ENCODE assay signal across 1 cellular context in genomic region chr1:175192630-175193338, GRCh38.
TF ChIP-seq lines count a peak whose summit lies in the region.

Gene KIAA0040, minus strand, starts transcription at chr1:175192776. Its CDS starts 31,763 bp downstream, at chr1:175161013.

TF ChIP-seq in K562, 482 proteins besides CTCF, POLR2A, EP300 and RAD21 (continued from another document and continues in another):
- TF ChIP-seq CHCHD3 (CRISPR knock-in tag; IDR thresholded peaks at IDR 0.05) = no peak
- no peak for TF ChIP-seq POU5F1 (IDR thresholded peaks at IDR 0.05; ENCODE audit: borderline replicate concordance, low read depth, low read length, partially characterized antibody)
- no peak for TF ChIP-seq E2F4 (CRISPR knock-in tag; IDR thresholded peaks at IDR 0.05; ENCODE audit: low read depth)
- TF ChIP-seq U2AF1 (optimal IDR thresholded peaks at IDR 0.05; ENCODE audit: low read depth, low read length) = no peak
- TF ChIP-seq, protein P1, sequence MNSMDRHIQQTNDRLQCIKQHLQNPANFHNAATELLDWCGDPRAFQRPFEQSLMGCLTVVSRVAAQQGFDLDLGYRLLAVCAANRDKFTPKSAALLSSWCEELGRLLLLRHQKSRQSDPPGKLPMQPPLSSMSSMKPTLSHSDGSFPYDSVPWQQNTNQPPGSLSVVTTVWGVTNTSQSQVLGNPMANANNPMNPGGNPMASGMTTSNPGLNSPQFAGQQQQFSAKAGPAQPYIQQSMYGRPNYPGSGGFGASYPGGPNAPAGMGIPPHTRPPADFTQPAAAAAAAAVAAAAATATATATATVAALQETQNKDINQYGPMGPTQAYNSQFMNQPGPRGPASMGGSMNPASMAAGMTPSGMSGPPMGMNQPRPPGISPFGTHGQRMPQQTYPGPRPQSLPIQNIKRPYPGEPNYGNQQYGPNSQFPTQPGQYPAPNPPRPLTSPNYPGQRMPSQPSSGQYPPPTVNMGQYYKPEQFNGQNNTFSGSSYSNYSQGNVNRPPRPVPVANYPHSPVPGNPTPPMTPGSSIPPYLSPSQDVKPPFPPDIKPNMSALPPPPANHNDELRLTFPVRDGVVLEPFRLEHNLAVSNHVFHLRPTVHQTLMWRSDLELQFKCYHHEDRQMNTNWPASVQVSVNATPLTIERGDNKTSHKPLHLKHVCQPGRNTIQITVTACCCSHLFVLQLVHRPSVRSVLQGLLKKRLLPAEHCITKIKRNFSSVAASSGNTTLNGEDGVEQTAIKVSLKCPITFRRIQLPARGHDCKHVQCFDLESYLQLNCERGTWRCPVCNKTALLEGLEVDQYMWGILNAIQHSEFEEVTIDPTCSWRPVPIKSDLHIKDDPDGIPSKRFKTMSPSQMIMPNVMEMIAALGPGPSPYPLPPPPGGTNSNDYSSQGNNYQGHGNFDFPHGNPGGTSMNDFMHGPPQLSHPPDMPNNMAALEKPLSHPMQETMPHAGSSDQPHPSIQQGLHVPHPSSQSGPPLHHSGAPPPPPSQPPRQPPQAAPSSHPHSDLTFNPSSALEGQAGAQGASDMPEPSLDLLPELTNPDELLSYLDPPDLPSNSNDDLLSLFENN (IDR thresholded peaks at IDR 0.05; ENCODE audit: low read depth in 2 of 2, low read length in 2 of 2) = no peak
- TF ChIP-seq, protein P2, sequence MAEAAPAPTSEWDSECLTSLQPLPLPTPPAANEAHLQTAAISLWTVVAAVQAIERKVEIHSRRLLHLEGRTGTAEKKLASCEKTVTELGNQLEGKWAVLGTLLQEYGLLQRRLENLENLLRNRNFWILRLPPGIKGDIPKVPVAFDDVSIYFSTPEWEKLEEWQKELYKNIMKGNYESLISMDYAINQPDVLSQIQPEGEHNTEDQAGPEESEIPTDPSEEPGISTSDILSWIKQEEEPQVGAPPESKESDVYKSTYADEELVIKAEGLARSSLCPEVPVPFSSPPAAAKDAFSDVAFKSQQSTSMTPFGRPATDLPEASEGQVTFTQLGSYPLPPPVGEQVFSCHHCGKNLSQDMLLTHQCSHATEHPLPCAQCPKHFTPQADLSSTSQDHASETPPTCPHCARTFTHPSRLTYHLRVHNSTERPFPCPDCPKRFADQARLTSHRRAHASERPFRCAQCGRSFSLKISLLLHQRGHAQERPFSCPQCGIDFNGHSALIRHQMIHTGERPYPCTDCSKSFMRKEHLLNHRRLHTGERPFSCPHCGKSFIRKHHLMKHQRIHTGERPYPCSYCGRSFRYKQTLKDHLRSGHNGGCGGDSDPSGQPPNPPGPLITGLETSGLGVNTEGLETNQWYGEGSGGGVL (CRISPR knock-in tag; IDR thresholded peaks at IDR 0.05) = no peak
- TF ChIP-seq, protein P3, sequence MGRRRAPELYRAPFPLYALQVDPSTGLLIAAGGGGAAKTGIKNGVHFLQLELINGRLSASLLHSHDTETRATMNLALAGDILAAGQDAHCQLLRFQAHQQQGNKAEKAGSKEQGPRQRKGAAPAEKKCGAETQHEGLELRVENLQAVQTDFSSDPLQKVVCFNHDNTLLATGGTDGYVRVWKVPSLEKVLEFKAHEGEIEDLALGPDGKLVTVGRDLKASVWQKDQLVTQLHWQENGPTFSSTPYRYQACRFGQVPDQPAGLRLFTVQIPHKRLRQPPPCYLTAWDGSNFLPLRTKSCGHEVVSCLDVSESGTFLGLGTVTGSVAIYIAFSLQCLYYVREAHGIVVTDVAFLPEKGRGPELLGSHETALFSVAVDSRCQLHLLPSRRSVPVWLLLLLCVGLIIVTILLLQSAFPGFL (CRISPR knock-in tag; IDR thresholded peaks at IDR 0.05) = no peak
- no peak for TF ChIP-seq PATZ1 (CRISPR knock-in tag; IDR thresholded peaks at IDR 0.05; ENCODE audit: borderline replicate concordance)
- TF ChIP-seq, protein P4, sequence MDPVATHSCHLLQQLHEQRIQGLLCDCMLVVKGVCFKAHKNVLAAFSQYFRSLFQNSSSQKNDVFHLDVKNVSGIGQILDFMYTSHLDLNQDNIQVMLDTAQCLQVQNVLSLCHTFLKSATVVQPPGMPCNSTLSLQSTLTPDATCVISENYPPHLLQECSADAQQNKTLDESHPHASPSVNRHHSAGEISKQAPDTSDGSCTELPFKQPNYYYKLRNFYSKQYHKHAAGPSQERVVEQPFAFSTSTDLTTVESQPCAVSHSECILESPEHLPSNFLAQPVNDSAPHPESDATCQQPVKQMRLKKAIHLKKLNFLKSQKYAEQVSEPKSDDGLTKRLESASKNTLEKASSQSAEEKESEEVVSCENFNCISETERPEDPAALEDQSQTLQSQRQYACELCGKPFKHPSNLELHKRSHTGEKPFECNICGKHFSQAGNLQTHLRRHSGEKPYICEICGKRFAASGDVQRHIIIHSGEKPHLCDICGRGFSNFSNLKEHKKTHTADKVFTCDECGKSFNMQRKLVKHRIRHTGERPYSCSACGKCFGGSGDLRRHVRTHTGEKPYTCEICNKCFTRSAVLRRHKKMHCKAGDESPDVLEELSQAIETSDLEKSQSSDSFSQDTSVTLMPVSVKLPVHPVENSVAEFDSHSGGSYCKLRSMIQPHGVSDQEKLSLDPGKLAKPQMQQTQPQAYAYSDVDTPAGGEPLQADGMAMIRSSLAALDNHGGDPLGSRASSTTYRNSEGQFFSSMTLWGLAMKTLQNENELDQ (CRISPR knock-in tag; IDR thresholded peaks at IDR 0.05; ENCODE audit: borderline replicate concordance) = no peak
- TF ChIP-seq ZNF124 (CRISPR knock-in tag; IDR thresholded peaks at IDR 0.05) = no peak
- TF ChIP-seq NCOR1 (IDR thresholded peaks at IDR 0.05) = peak; percentile 55; the same call in 1 of the 2 replicates
- no peak for TF ChIP-seq GTF2E2 (tag; IDR thresholded peaks at IDR 0.05)
- peak; percentile 54 for TF ChIP-seq RBFOX2 (IDR thresholded peaks at IDR 0.05; ENCODE audit: low read depth, low read length)
- TF ChIP-seq ZNF717 (CRISPR knock-in tag; IDR thresholded peaks at IDR 0.05) = no peak
- TF ChIP-seq RBM15 (IDR thresholded peaks at IDR 0.05; ENCODE audit: insufficient read depth, low read length) = no peak
- no peak for TF ChIP-seq FOXK1 (CRISPR knock-in tag; IDR thresholded peaks at IDR 0.05; ENCODE audit: borderline replicate concordance)
- no peak for TF ChIP-seq GTF3C2 (IDR thresholded peaks at IDR 0.05; ENCODE audit: borderline replicate concordance, extremely low read depth, insufficient read length)
- peak; percentile 64 to 78; a peak in 3 of 4 replicates for TF ChIP-seq MAZ (CRISPR knock-in tag; conservative IDR thresholded peaks at IDR 0.05 in 1 of 2, IDR thresholded peaks at IDR 0.05 in 1 of 2)
- no peak for TF ChIP-seq ZNF280B (CRISPR knock-in tag; IDR thresholded peaks at IDR 0.05)
- 0 out of 2 replicates have a peak, but pooled peaks have one; percentile 55 for TF ChIP-seq HNRNPL (IDR thresholded peaks at IDR 0.05; ENCODE audit: low read depth, low read length)
- TF ChIP-seq C11orf30 (IDR thresholded peaks at IDR 0.05; ENCODE audit: low read depth) = no peak
- peak; percentile 79 for TF ChIP-seq SP1 (CRISPR knock-in tag; IDR thresholded peaks at IDR 0.05)
- no peak for TF ChIP-seq ZSCAN29 (IDR thresholded peaks at IDR 0.05)
- TF ChIP-seq GABPB1 (CRISPR knock-in tag; IDR thresholded peaks at IDR 0.05) = no peak
